ENCODE assay signal across 21 cellular contexts in genomic region chr5:71596169-71596568, GRCh38.
"Had no signal": no experiment of that assay in that cellular context is flagged by ENCODE, and none has a peak within 500 bp of the region (broad histone marks: within the 10 kb centered on the region; RNA-seq: fewer than 3 reads in every experiment).

No MANE protein-coding gene starts in this region.

- ATAC-seq: foreskin keratinocyte, left cardiac atrium, lower lobe of right lung, sciatic nerve had no signal

- H3K4me1 Mint-ChIP-seq: mesothelial cell of epicardium had no signal

- H3K27me3 ChIP-seq: colonic mucosa, foreskin keratinocyte, spleen, stomach had no signal

- H3K4me3 ChIP-seq: colonic mucosa, left ventricle myocardium inferior, lower lobe of right lung, spleen, stomach had no signal

- H3K4me3 Mint-ChIP-seq: memory B cell, mesothelial cell of epicardium, nephron progenitor cell had no signal

- H3K27ac Mint-ChIP-seq: mesothelial cell of epicardium, nephron progenitor cell had no signal

- H3K9me3 Mint-ChIP-seq: immature natural killer cell, memory B cell, mesothelial cell of epicardium, nephron progenitor cell had no signal

- DNase-seq: colonic mucosa; dermis blood vessel endothelial cell; erythroblast; foreskin keratinocyte; immature natural killer cell; kidney; left cardiac atrium; left ventricle myocardium inferior; lower lobe of right lung; nephron progenitor cell; posterior cingulate gyrus; spleen; stimulated activated CD4-positive, alpha-beta T cell treated with anti-CD3 and anti-CD28 coated beads, Interleukin-15, amount 100 ng/mL, for 24 hours; stimulated activated CD4-positive, alpha-beta T cell treated with anti-CD3 and anti-CD28 coated beads, Interleukin-1b, Interleukin-23, amount 100 ng/mL, for 48 hours; stimulated activated CD4-positive, alpha-beta T cell treated with anti-CD3 and anti-CD28 coated beads, Interleukin-4, amount 100 ng/mL, for 24 hours; stimulated activated naive CD4-positive, alpha-beta T cell; stomach; substantia nigra had no signal

- H3K27me3 Mint-ChIP-seq: memory B cell had no signal

- H3K36me3 ChIP-seq: colonic mucosa had no signal
